In the genomic region with DNA sequence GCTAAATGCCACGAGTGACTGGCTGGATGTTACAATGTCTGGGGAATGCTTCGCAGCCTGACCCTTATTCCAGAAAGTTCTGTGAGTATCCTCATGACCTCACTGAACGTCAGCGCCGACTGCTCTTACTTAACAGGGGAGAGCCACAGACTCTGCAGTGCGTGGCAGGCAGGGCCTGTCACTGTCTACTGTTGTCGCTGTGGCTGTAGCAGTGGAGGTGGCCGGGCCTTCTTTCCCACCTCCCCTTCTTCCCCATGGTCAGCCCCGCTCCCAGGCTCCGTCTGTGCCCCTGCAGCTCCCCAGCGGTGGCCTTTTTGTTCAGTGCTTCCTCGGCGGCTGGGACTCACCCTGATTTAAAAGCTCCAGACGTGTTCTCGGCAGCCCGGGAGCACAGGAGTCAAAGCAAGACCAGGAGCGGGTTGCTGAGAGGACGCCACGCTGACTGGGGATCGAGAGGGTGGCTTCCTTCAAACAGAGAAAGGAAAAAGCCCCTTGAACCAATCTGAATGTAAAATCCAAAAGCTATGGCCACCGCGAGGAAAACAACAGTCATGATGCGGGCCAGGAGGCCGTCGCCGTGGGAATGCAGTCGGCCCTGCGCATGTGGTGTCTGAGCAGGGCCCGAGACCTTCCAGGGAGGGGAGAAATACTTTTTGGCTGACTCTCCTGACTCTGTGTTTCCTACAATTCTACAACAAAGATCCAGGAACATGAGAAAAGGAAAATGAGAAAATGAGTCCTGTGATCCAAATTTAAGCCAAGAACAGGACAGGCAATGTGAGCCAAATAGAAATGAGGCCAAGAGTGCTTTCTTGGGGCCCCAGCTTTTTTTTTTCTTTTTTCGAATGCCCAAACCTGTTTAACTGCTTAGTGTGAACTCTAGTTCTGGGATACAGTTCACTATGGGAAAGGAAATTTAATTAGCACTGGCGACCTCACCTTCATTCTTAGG, we compare ENCODE assay signal across 8 cellular contexts. TPM values are rescaled to one million over a fixed set of nuclear protein-coding genes. Genes with fewer than 3 reads are reported as not detected.
DNase-seq lines count a peak whose midpoint lies in the region; ATAC-seq and TF ChIP-seq lines count a peak whose summit lies in the region.

No MANE protein-coding gene starts in this region.

- peak; percentile 78 for DNase-seq in Right ventricle myocardium inferior (ENCODE audit: missing footprints)
- DNase-seq in cardiac septum (ENCODE audit: low spot score): no peak
- peak; percentile 82 for DNase-seq in fibroblast of gingiva (ENCODE audit: low read depth)
- no peak for DNase-seq in activated T-cell treated with anti-CD3 and anti-CD28 coated beads, Interleukin-2, amount 50 U/mL, for 48 hours
- no peak for DNase-seq in MG63
- no peak for DNase-seq in HUDEP-2 (lab: John Stamatoyannopoulos, UW; ENCODE audit: unreplicated experiment in 76 of 76)

- no peak for TF ChIP-seq EP300 in neural cell (conservative IDR thresholded peaks at IDR 0.05; ENCODE audit: poor library complexity, severe bottlenecking)

- H2AFZ ChIP-seq in neural cell (ENCODE audit: low read depth, low read length): peak overlapping the region; percentile 28

- ATAC-seq in Right ventricle myocardium inferior (peak; percentile 56), HG03520 (IDR thresholded peaks at IDR 0.05; ENCODE audit: unreplicated experiment) (no peak)

- H3K79me2 ChIP-seq in neural cell (replicated peaks; ENCODE audit: insufficient read depth, low read length): no peaks in the 10 kb centered on the region

- no peak for TF ChIP-seq CTCF in neural cell (IDR thresholded peaks at IDR 0.05; ENCODE audit: poor library complexity, severe bottlenecking)

- no peak for TF ChIP-seq RAD21 in neural cell (conservative IDR thresholded peaks at IDR 0.05)

- H3K4me3 ChIP-seq in neural cell (ENCODE audit: low read length) (no peak overlapping the region), MG63 (no peak overlapping the region)

- no peaks in the 10 kb centered on the region for H3K9me3 ChIP-seq in neural cell (ENCODE audit: low read length)
- H3K9me3 ChIP-seq in MG63: no peaks in the 10 kb centered on the region

- no peaks in the 10 kb centered on the region for H3K9me2 ChIP-seq in neural cell (ENCODE audit: insufficient read depth, low read length)

- intact Hi-C loops in Right ventricle myocardium inferior (cut with DNase I) (loop anchor here (1.0 to 5.0 kb wide), 2 partner anchors 78 to 381 kb away; no protein-coding TSS in a partner anchor), cardiac septum (cut with DNase I) (no loop called here)

- peak overlapping the region; percentile 40 for H3K27ac ChIP-seq in neural cell (ENCODE audit: low read length)

- H3K27me3 ChIP-seq in neural cell (ENCODE audit: insufficient read depth, low read depth, low read length) (no peaks in the 10 kb centered on the region), MG63 (no peaks in the 10 kb centered on the region)

- no peak overlapping the region for H3K4me2 ChIP-seq in neural cell (ENCODE audit: low read length)

- H4K20me1 ChIP-seq in neural cell (ENCODE audit: insufficient read depth): no peaks in the 10 kb centered on the region

- no peaks in the 10 kb centered on the region for H3F3A ChIP-seq in neural cell (ENCODE audit: insufficient read depth, low read length, poor library complexity, severe bottlenecking)

- H3K36me3 ChIP-seq in neural cell (ENCODE audit: insufficient read depth, low read length) (no peaks in the 10 kb centered on the region), MG63 (no peaks in the 10 kb centered on the region)

- H3K9ac ChIP-seq in neural cell (ENCODE audit: low read length): peak overlapping the region; percentile 55

TF ChIP-seq in neural cell, 6 proteins besides CTCF, POLR2A, EP300 and RAD21:
- TF ChIP-seq EZH2 (IDR thresholded peaks at IDR 0.05; ENCODE audit: borderline replicate concordance, insufficient read depth, low read length, poor library complexity, severe bottlenecking): no peak

RNA-seq across cellular contexts. Expression of gene TARBP1, which starts 52.5 kb away (rescaled TPM):
- total RNA-seq in Right ventricle myocardium inferior: 10.1 TPM
- 9.1 TPM for total RNA-seq in cardiac septum
- polyA plus RNA-seq in neural cell: 267 and 329 TPM in 2 replicates
- 126 and 133 TPM in 2 replicates for polyA minus RNA-seq in neural cell
- total RNA-seq in MG63 (2014; rRNA removed; shearing (Covaris generic); ENCODE audit: low replicate concordance): 21.5 and 43.9 TPM in 2 replicates

Comparison
In these comparisons a context has a peak if more than half of its experiments do, and no peak if none do; other contexts are left out.
1. DNase-seq: peak in Right ventricle myocardium inferior (single experiment) and fibroblast of gingiva (single experiment); none in cardiac septum (single experiment), activated T-cell treated with anti-CD3 and anti-CD28 coated beads, Interleukin-2, amount 50 U/mL, for 48 hours (0 of 2), MG63 (single experiment) and HUDEP-2 (0 of 76).